15 cellular contexts compared by ENCODE assay signal in genomic region chr20:48564997-48565396, GRCh38.
DNase-seq lines count a peak whose midpoint lies in the region; TF ChIP-seq lines count a peak whose summit lies in the region.
"Had no signal": no experiment of that assay in that cellular context is flagged by ENCODE, and none has a peak within 500 bp of the region (broad histone marks: within the 10 kb centered on the region; RNA-seq: fewer than 3 reads in every experiment).

No MANE protein-coding gene starts in this region.

- H3K23ac ChIP-seq in neuronal stem cell (ENCODE audit: low read depth, low read length, poor library complexity) (no peak overlapping the region), trophoblast cell (ENCODE audit: low read length) (no peak overlapping the region)

- no peaks in the 10 kb centered on the region for H3K4me1 Mint-ChIP-seq in activated naive CD4-positive, alpha-beta T cell treated with anti-CD3 and anti-CD28 coated beads, Interleukin-2, amount 10 ng/mL, durations not matched to agents 7 days and 5 days

- H3K36me3 Mint-ChIP-seq in activated naive CD4-positive, alpha-beta T cell treated with anti-CD3 and anti-CD28 coated beads, Interleukin-2, amount 10 ng/mL, durations not matched to agents 7 days and 5 days: no peaks in the 10 kb centered on the region

- no peak overlapping the region for H2AFZ ChIP-seq in neuronal stem cell (ENCODE audit: low read length)
- H2AFZ ChIP-seq in trophoblast cell (ENCODE audit: insufficient read depth, low read length, poor library complexity): no peak overlapping the region

- H2BK5ac ChIP-seq in neuronal stem cell (ENCODE audit: low read length) (peak overlapping the region; percentile 8), trophoblast cell (ENCODE audit: low read depth, low read length, poor library complexity) (no peak overlapping the region)

- WGBS in neuronal stem cell (ENCODE audit: extremely low coverage in 2 of 2, insufficient read length in 2 of 2, insufficient replicate concordance in 1 of 2), 2 donors: no CpG with 5 or more reads among the region's 7 CpGs
- WGBS in trophoblast cell (ENCODE audit: extremely low coverage, insufficient coverage, insufficient read length): no CpG with 5 or more reads among the region's 7 CpGs

- H2BK12ac ChIP-seq in neuronal stem cell (ENCODE audit: low read length): no peak overlapping the region
- H2BK12ac ChIP-seq in trophoblast cell (ENCODE audit: low read length): no peak overlapping the region

- H4K91ac ChIP-seq in neuronal stem cell (ENCODE audit: low read depth, low read length, poor library complexity) (no peak overlapping the region), trophoblast cell (ENCODE audit: low read depth, low read length) (no peak overlapping the region)

- H3K4me3 Mint-ChIP-seq in activated naive CD4-positive, alpha-beta T cell treated with anti-CD3 and anti-CD28 coated beads, Interleukin-2, amount 10 ng/mL, durations not matched to agents 7 days and 5 days: no peak overlapping the region
- H3K4me3 Mint-ChIP-seq: CD4-positive, alpha-beta T cell had no signal

- H3K14ac ChIP-seq in neuronal stem cell (ENCODE audit: low read length) (no peak overlapping the region), trophoblast cell (ENCODE audit: low read length) (no peak overlapping the region)

- no peak overlapping the region for H3K4me3 ChIP-seq in BE2C (ENCODE audit: low read depth, low read length)
- no peak overlapping the region for H3K4me3 ChIP-seq in neuronal stem cell (ENCODE audit: low read length in 2 of 2)
- no peak overlapping the region for H3K4me3 ChIP-seq in trophoblast cell (ENCODE audit: low read depth, low read length)

- H3K18ac ChIP-seq in neuronal stem cell (ENCODE audit: low read length): no peak overlapping the region
- H3K18ac ChIP-seq in trophoblast cell (ENCODE audit: low read length): no peak overlapping the region

- no peak overlapping the region for H2BK15ac ChIP-seq in neuronal stem cell (ENCODE audit: low read length)

- CTCF ChIA-PET in activated naive CD4-positive, alpha-beta T cell treated with anti-CD3 and anti-CD28 coated beads, Interleukin-2, amount 10 ng/mL, durations not matched to agents 7 days and 5 days (lab: Charles Lee): no interaction called here

- H3K79me1 ChIP-seq in neuronal stem cell (ENCODE audit: low read depth, low read length) (no peaks in the 10 kb centered on the region), trophoblast cell (ENCODE audit: low read length) (no peaks in the 10 kb centered on the region)

- H3K9me3 ChIP-seq in BE2C (peaks cover 6% of the 10 kb centered on the region; the same call in 1 of the 2 replicates), neuronal stem cell (replicated peaks in 1 of 2; ENCODE audit: control insufficient read depth in 2 of 2, insufficient read depth in 1 of 2, low read depth in 1 of 2, low read length in 2 of 2) (no peaks in the 10 kb centered on the region), trophoblast cell (ENCODE audit: insufficient read depth, low read depth, low read length) (no peaks in the 10 kb centered on the region)

- TF ChIP-seq RAD21 in Ishikawa (IDR thresholded peaks at IDR 0.05; ENCODE audit: low read depth): no peak

- H2AK5ac ChIP-seq in neuronal stem cell (ENCODE audit: low read depth, low read length) (peak overlapping the region; percentile 51), trophoblast cell (ENCODE audit: low read length) (no peak overlapping the region)

- H3K27me3 ChIP-seq in BE2C (no peaks in the 10 kb centered on the region), neuronal stem cell (ENCODE audit: control insufficient read depth in 3 of 3, insufficient read depth in 3 of 3, low read depth in 1 of 3, low read length in 3 of 3) (no peaks in the 10 kb centered on the region), trophoblast cell (ENCODE audit: insufficient read depth, low read length) (no peaks in the 10 kb centered on the region)

- no peak overlapping the region for H4K12ac ChIP-seq in trophoblast cell (ENCODE audit: low read depth, low read length)

- DNase-seq in BE2C (peak; percentile 32), SK-MEL-5 (ENCODE audit: low read depth, low spot score) (peak; percentile 25), neuronal stem cell (ENCODE audit: low spot score) (no peak), DMS79 (lab: John Stamatoyannopoulos, UW) (no peak), SIG-M5 treated with dmso at 0.1 percent for 504 hours (lab: John Stamatoyannopoulos, UW; ENCODE audit: unreplicated experiment) (no peak), trophoblast cell (no peak)
- no peak for DNase-seq in activated naive CD4-positive, alpha-beta T cell treated with anti-CD3 and anti-CD28 coated beads, Interleukin-2, amount 10 ng/mL, durations not matched to agents 7 days and 5 days
- DNase-seq: ACHN; CD4-positive, alpha-beta T cell; GDM1; GOT3; H7; KBM-7 had no signal

- no peak overlapping the region for H2BK120ac ChIP-seq in neuronal stem cell (ENCODE audit: low read depth, low read length)
- H2BK120ac ChIP-seq in trophoblast cell (ENCODE audit: insufficient read depth, low read length, poor library complexity): no peak overlapping the region

- no peaks in the 10 kb centered on the region for H3K36me3 ChIP-seq in BE2C
- peaks cover 0 to 2% of the 10 kb centered on the region in 2 donors for H3K36me3 ChIP-seq in neuronal stem cell (replicated peaks in 1 of 2; ENCODE audit: control insufficient read depth in 2 of 2, insufficient read depth in 2 of 2, low read length in 2 of 2)
- no peaks in the 10 kb centered on the region for H3K36me3 ChIP-seq in trophoblast cell (ENCODE audit: control insufficient read depth in 1 of 2, insufficient read depth in 2 of 2, low read length in 2 of 2)

- no peak overlapping the region for H3K27ac Mint-ChIP-seq in activated naive CD4-positive, alpha-beta T cell treated with anti-CD3 and anti-CD28 coated beads, Interleukin-2, amount 10 ng/mL, durations not matched to agents 7 days and 5 days
- H3K27ac Mint-ChIP-seq: CD4-positive, alpha-beta T cell had no signal

- no peak for TF ChIP-seq CTCF in BE2C (IDR thresholded peaks at IDR 0.05; ENCODE audit: low read depth, low read length)

- no peaks in the 10 kb centered on the region for H3K79me2 ChIP-seq in trophoblast cell (ENCODE audit: control insufficient read depth, insufficient read depth, low read length, poor library complexity)

- no peaks in the 10 kb centered on the region for H3K9me3 Mint-ChIP-seq in activated naive CD4-positive, alpha-beta T cell treated with anti-CD3 and anti-CD28 coated beads, Interleukin-2, amount 10 ng/mL, durations not matched to agents 7 days and 5 days

- no peak for TF ChIP-seq EP300 in Ishikawa (IDR thresholded peaks at IDR 0.05; ENCODE audit: borderline replicate concordance)

- peaks cover 16% of the 10 kb centered on the region for H3K27me3 Mint-ChIP-seq in activated naive CD4-positive, alpha-beta T cell treated with anti-CD3 and anti-CD28 coated beads, Interleukin-2, amount 10 ng/mL, durations not matched to agents 7 days and 5 days
- H3K27me3 Mint-ChIP-seq: CD4-positive, alpha-beta T cell had no signal

- no peaks in the 10 kb centered on the region for H3K4me1 ChIP-seq in BE2C
- H3K4me1 ChIP-seq in neuronal stem cell (ENCODE audit: control insufficient read depth in 2 of 2, insufficient read depth in 1 of 2, low read depth in 1 of 2, low read length in 2 of 2): no peaks in the 10 kb centered on the region
- H3K4me1 ChIP-seq in trophoblast cell (ENCODE audit: control insufficient read depth in 1 of 2, insufficient read depth in 2 of 2, low read length in 2 of 2): peaks cover 0 to 2% of the 10 kb centered on the region in 2 experiments

- H4K8ac ChIP-seq in neuronal stem cell (ENCODE audit: low read depth, low read length) (no peak overlapping the region), trophoblast cell (ENCODE audit: low read depth, low read length) (no peak overlapping the region)

- no peak overlapping the region for H3K27ac ChIP-seq in neuronal stem cell (replicated peaks; ENCODE audit: low read length)
- no peak overlapping the region for H3K27ac ChIP-seq in trophoblast cell (ENCODE audit: low read depth, low read length)
- H3K27ac ChIP-seq: C4-2B had no signal

- H3K4ac ChIP-seq in neuronal stem cell (ENCODE audit: low read length): no peak overlapping the region
- no peak overlapping the region for H3K4ac ChIP-seq in trophoblast cell (ENCODE audit: low read depth, low read length)

- H3K4me2 ChIP-seq in neuronal stem cell (ENCODE audit: insufficient read depth, low read length, poor library complexity, severe bottlenecking): no peak overlapping the region
- H3K4me2 ChIP-seq in trophoblast cell (ENCODE audit: low read length): no peak overlapping the region

- in situ Hi-C loops in SK-MEL-5 (cut with HindIII; ENCODE audit: low pct_unique_long_range_greater_than_20kb, low sequenced_read_pairs): no loop called here

- H3K9ac ChIP-seq in neuronal stem cell (ENCODE audit: low read depth, low read length, poor library complexity): no peak overlapping the region
- no peak overlapping the region for H3K9ac ChIP-seq in trophoblast cell (ENCODE audit: low read length)

TF ChIP-seq in Ishikawa, 13 proteins besides CTCF, POLR2A, EP300 and RAD21:
- TF ChIP-seq USF1 (IDR thresholded peaks at IDR 0.05) (peak; percentile 53; the same call in 1 of the 2 replicates), CREB1 (IDR thresholded peaks at IDR 0.05; ENCODE audit: low read depth) (no peak)

Comparison
In these comparisons a context has a peak if more than half of its experiments do, and no peak if none do; other contexts are left out.
1. DNase-seq: peak in BE2C (single experiment) and SK-MEL-5 (single experiment); none in neuronal stem cell (single experiment), DMS79 (single experiment), activated naive CD4-positive, alpha-beta T cell treated with anti-CD3 and anti-CD28 coated beads, Interleukin-2, amount 10 ng/mL, durations not matched to agents 7 days and 5 days (single experiment), SIG-M5 treated with dmso at 0.1 percent for 504 hours (single experiment) and trophoblast cell (0 of 2).